Comparison of ENCODE assay signal across 28 cellular contexts in genomic region chr6:17894905-17895304, GRCh38.
"Had no signal": no experiment of that assay in that cellular context is flagged by ENCODE, and none has a peak within 500 bp of the region (broad histone marks: within the 10 kb centered on the region; RNA-seq: fewer than 3 reads in every experiment).

No MANE protein-coding gene starts in this region.

- FAIRE-seq: bronchial epithelial cell, RCC 7860 had no signal

- DNase-seq: activated CD4-positive, alpha-beta T cell treated with anti-CD3 and anti-CD28 coated beads, Interleukin-2, amount 10 ng/mL, durations not matched to agents 24 days and 14 days; activated CD4-positive, alpha-beta T cell treated with anti-CD3 and anti-CD28 coated beads, Interleukin-2, amount 50 U/mL, for 4 hours; activated CD8-positive, alpha-beta T cell treated with anti-CD3 and anti-CD28 coated beads, Interleukin-2, amount 10 ng/mL, durations not matched to agents 7 days and 5 days; activated gamma-delta T cell treated with Interleukin-2 at 50 U/mL for 16 hours; activated naive CD4-positive, alpha-beta T cell treated with anti-CD3 and anti-CD28 coated beads for 36 hours; activated T-cell treated with anti-CD3 and anti-CD28 coated beads, Interleukin-2, amount 50 U/mL, for 24 hours; anterior cingulate cortex; caudate nucleus; cerebellar nuclear complex; Karpas-422; NCI-H1048; NCI-H1105 treated with DMSO at 0.1 percent for 48 hours; NCI-H1436; NCI-H1694; NCI-H1930; NCI-H2081 treated with DMSO at 0.1 percent for 48 hours; NCI-H345; NCI-H524 treated with DMSO at 0.1 percent for 48 hours; PC-9; SIG-M5; T1000 had no signal

- ATAC-seq: activated CD8-positive, alpha-beta T cell treated with anti-CD3 and anti-CD28 coated beads, Interleukin-2, amount 10 ng/mL, durations not matched to agents 7 days and 5 days; activated naive CD4-positive, alpha-beta T cell treated with anti-CD3 and anti-CD28 coated beads, Interleukin-2, amount 50 U/mL, for 72 hours; Right ventricle myocardium inferior had no signal

- H3K27ac ChIP-seq: PC-9, RWPE1 had no signal

- H2AFZ ChIP-seq: PC-9 had no signal

- H3K27ac Mint-ChIP-seq: activated CD4-positive, alpha-beta T cell treated with anti-CD3 and anti-CD28 coated beads, Interleukin-2, amount 10 ng/mL, durations not matched to agents 24 days and 14 days; activated CD8-positive, alpha-beta T cell treated with anti-CD3 and anti-CD28 coated beads, Interleukin-2, amount 10 ng/mL, durations not matched to agents 7 days and 5 days; activated naive CD4-positive, alpha-beta T cell treated with anti-CD3 and anti-CD28 coated beads for 36 hours; activated naive CD4-positive, alpha-beta T cell treated with anti-CD3 and anti-CD28 coated beads, Interleukin-2, amount 50 U/mL, for 72 hours; activated T-cell treated with anti-CD3 and anti-CD28 coated beads, Interleukin-2, amount 50 U/mL, for 24 hours; activated T-helper 2 cell treated with anti-CD3 and anti-CD28 coated beads, Interferon-gamma antibody, Interleukin-2, Interleukin-4, amounts not matched to agents 10 μg/mL and 5 μg/mL and 100 μg/mL, durations not matched to agents 14 hours and 24 hours and 36 hours; brain had no signal

- H3K4me1 Mint-ChIP-seq: activated CD4-positive, alpha-beta T cell treated with anti-CD3 and anti-CD28 coated beads, Interleukin-2, amount 10 ng/mL, durations not matched to agents 24 days and 14 days; brain had no signal

- H3K4me2 ChIP-seq: PC-9 had no signal

- H3K4me3 Mint-ChIP-seq: activated CD4-positive, alpha-beta T cell treated with anti-CD3 and anti-CD28 coated beads, Interleukin-2, amount 10 ng/mL, durations not matched to agents 24 days and 14 days; activated CD8-positive, alpha-beta T cell treated with anti-CD3 and anti-CD28 coated beads, Interleukin-2, amount 10 ng/mL, durations not matched to agents 7 days and 5 days; activated naive CD4-positive, alpha-beta T cell treated with anti-CD3 and anti-CD28 coated beads for 36 hours; activated T-cell treated with anti-CD3 and anti-CD28 coated beads, Interleukin-2, amount 50 U/mL, for 24 hours; brain had no signal

- H3K4me3 ChIP-seq: PC-9 had no signal
